ENCODE assay signal across 1 cellular context in genomic region chr6:121925024-121925423, GRCh38.
TF ChIP-seq lines count a peak whose summit lies in the region.

No MANE protein-coding gene starts in this region.

TF ChIP-seq in GM23338, 12 proteins besides CTCF, POLR2A, EP300 and RAD21 (continued from another document):
- TF ChIP-seq, protein P1, sequence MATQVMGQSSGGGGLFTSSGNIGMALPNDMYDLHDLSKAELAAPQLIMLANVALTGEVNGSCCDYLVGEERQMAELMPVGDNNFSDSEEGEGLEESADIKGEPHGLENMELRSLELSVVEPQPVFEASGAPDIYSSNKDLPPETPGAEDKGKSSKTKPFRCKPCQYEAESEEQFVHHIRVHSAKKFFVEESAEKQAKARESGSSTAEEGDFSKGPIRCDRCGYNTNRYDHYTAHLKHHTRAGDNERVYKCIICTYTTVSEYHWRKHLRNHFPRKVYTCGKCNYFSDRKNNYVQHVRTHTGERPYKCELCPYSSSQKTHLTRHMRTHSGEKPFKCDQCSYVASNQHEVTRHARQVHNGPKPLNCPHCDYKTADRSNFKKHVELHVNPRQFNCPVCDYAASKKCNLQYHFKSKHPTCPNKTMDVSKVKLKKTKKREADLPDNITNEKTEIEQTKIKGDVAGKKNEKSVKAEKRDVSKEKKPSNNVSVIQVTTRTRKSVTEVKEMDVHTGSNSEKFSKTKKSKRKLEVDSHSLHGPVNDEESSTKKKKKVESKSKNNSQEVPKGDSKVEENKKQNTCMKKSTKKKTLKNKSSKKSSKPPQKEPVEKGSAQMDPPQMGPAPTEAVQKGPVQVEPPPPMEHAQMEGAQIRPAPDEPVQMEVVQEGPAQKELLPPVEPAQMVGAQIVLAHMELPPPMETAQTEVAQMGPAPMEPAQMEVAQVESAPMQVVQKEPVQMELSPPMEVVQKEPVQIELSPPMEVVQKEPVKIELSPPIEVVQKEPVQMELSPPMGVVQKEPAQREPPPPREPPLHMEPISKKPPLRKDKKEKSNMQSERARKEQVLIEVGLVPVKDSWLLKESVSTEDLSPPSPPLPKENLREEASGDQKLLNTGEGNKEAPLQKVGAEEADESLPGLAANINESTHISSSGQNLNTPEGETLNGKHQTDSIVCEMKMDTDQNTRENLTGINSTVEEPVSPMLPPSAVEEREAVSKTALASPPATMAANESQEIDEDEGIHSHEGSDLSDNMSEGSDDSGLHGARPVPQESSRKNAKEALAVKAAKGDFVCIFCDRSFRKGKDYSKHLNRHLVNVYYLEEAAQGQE (IDR thresholded peaks at IDR 0.05; ENCODE audit: unreplicated experiment): no peak
- TF ChIP-seq ZNF331 (CRISPR knock-in tag; IDR thresholded peaks at IDR 0.05; ENCODE audit: low read depth) (no peak), STAT1 (IDR thresholded peaks at IDR 0.05; ENCODE audit: unreplicated experiment) (no peak), ZNF462 (CRISPR knock-in tag; IDR thresholded peaks at IDR 0.05) (no peak), EZH2 (IDR thresholded peaks at IDR 0.05; ENCODE audit: low read depth, unreplicated experiment) (no peak), JUNB (IDR thresholded peaks at IDR 0.05; ENCODE audit: unreplicated experiment) (no peak), CREB1 (CRISPR knock-in tag; IDR thresholded peaks at IDR 0.05; ENCODE audit: low read depth) (no peak), EZH2phosphoT487 (IDR thresholded peaks at IDR 0.05; ENCODE audit: unreplicated experiment) (no peak), ZNF114 (CRISPR knock-in tag; IDR thresholded peaks at IDR 0.05) (no peak), NANOG (IDR thresholded peaks at IDR 0.05; ENCODE audit: borderline replicate concordance) (no peak)
- TF ChIP-seq, protein P2, sequence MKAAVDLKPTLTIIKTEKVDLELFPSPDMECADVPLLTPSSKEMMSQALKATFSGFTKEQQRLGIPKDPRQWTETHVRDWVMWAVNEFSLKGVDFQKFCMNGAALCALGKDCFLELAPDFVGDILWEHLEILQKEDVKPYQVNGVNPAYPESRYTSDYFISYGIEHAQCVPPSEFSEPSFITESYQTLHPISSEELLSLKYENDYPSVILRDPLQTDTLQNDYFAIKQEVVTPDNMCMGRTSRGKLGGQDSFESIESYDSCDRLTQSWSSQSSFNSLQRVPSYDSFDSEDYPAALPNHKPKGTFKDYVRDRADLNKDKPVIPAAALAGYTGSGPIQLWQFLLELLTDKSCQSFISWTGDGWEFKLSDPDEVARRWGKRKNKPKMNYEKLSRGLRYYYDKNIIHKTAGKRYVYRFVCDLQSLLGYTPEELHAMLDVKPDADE (IDR thresholded peaks at IDR 0.05): no peak
